In genomic region chr7:51160990-51161615, GRCh38 we compare ENCODE assay signal across 8 cellular contexts.
DNase-seq lines count a peak whose midpoint lies in the region; ATAC-seq and TF ChIP-seq lines count a peak whose summit lies in the region.

No MANE protein-coding gene starts in this region.

- H3K27ac Mint-ChIP-seq in CD4-positive, alpha-beta T cell, result no peak overlapping the region

- no peak overlapping the region for H3K4me3 Mint-ChIP-seq in CD4-positive, alpha-beta T cell

- CTCF ChIA-PET in CD4-positive, alpha-beta T cell (lab: Charles Lee), result interaction anchor here (0.6 to 1.7 kb wide), 8 partner anchors 9 to 1069 kb away, joined by 3 to 16 read pairs (median 4); no protein-coding TSS in a partner anchor

- H3K27me3 ChIP-seq in CD4-positive, alpha-beta T cell (ENCODE audit: control insufficient read depth, insufficient read depth, low read length), result peaks cover 4% of the 10 kb centered on the region

- no peaks in the 10 kb centered on the region for H3K36me3 Mint-ChIP-seq in CD4-positive, alpha-beta T cell (ENCODE audit: low read depth)

- no peak for TF ChIP-seq POLR2A in GM18505 (IDR thresholded peaks at IDR 0.05; ENCODE audit: borderline replicate concordance, extremely low read depth, insufficient read depth, insufficient read length)

- H3K27me3 Mint-ChIP-seq in CD4-positive, alpha-beta T cell, result peaks cover 26% of the 10 kb centered on the region

- no peaks in the 10 kb centered on the region for H3K9me3 ChIP-seq in CD4-positive, alpha-beta T cell (ENCODE audit: control insufficient read depth, low read length)

- DNase-seq in CD4-positive, alpha-beta T cell, result peak; percentile 20 to 56 (median 34)
- peak; percentile 73 for DNase-seq in GM20000 (ENCODE audit: low spot score)
- peak; percentile 72 for DNase-seq in NCI-H128 (lab: John Stamatoyannopoulos, UW; ENCODE audit: unreplicated experiment)
- DNase-seq in UCSD-AML1 (lab: John Stamatoyannopoulos, UW; ENCODE audit: unreplicated experiment), result peak; percentile 31
- peak; percentile 60 to 77 for DNase-seq in T47D (ENCODE audit: low read depth in 1 of 2, low spot score in 1 of 2)
- DNase-seq in iris pigment epithelial cell (ENCODE audit: low read depth), result peak; percentile 69
- peak; percentile 24 to 28 for DNase-seq in stimulated activated CD4-positive, alpha-beta T cell treated with anti-CD3 and anti-CD28 coated beads, Interleukin-15, amount 100 ng/mL, for 48 hours (ENCODE audit: low read depth in 2 of 2)

- H3K9me3 Mint-ChIP-seq in CD4-positive, alpha-beta T cell, result no peaks in the 10 kb centered on the region

- no peak overlapping the region for H3K27ac ChIP-seq in CD4-positive, alpha-beta T cell (ENCODE audit: low read depth, low read length)

- peak; percentile 94 for TF ChIP-seq CTCF in CD4-positive, alpha-beta T cell (IDR thresholded peaks at IDR 0.05)
- TF ChIP-seq CTCF in GM20000 (IDR thresholded peaks at IDR 0.05; ENCODE audit: extremely low read depth, missing control alignments), result peak; percentile 74

- H3K4me1 Mint-ChIP-seq in CD4-positive, alpha-beta T cell (ENCODE audit: low read depth), result peaks cover 4% of the 10 kb centered on the region

- POLR2A ChIA-PET in CD4-positive, alpha-beta T cell (lab: Charles Lee), result interaction anchor here (0.6 to 1.2 kb wide), 3 partner anchors 39 to 1068 kb away, joined by 3 to 5 read pairs (median 3); partner anchors contain the start of gene ZPBP

- intact Hi-C loops in CD4-positive, alpha-beta T cell (cut with DNase I, micrococcal nuclease), result loop anchor here (1.0 to 5.0 kb wide), 5 partner anchors 464 to 1069 kb away; partner anchors contain the start of gene ZPBP (in 1 of the 2)

- in situ Hi-C loops in T47D (cut with HindIII; ENCODE audit: low pct_unique_long_range_greater_than_20kb, low sequenced_read_pairs), result no loop called here

- ATAC-seq in CD4-positive, alpha-beta T cell (ENCODE audit: poor library complexity), result peak; percentile 68
- no peak for ATAC-seq in GM18505 (IDR thresholded peaks at IDR 0.05; ENCODE audit: unreplicated experiment)
